ENCODE assay signal across 15 cellular contexts in the genomic region with DNA sequence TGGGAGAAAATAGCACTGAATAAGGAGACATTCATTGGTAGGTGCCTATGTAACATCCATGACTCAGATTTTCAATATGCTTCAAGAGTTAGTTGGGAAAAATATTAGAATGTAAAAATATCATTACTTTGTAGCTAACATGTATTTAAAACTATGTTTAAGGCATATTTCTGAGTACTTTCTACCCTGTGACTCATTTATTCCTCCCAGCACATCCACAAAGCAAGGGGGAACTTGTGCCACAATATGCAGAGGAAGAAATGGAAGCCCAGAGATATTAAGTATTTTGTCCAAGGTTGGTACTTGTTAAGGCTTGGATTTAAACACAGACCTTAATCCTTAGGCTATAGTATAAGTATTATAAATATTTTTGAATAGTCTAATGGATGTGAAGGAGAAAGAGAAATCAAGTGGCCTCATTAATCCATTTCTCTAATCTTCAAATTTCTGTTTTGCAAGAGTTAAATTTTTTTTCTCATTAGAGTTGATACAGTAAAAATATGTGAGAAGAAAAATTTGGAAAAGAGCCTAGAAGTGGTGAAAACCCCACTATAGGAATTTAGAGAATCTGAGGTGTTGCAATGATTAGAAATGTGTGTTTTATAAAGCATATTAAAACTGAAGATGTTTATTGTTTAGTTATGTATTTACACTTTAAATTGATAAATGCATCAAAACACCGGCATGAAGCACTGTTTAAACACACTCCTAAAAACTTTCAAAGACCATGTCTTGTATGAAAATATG.
A peak's percentile ranks its signal among the peaks of the same experiment; 100 is the strongest.
DNase-seq lines count a peak whose midpoint lies in the region; ATAC-seq and TF ChIP-seq lines count a peak whose summit lies in the region.
"Had no signal": no experiment of that assay in that cellular context is flagged by ENCODE, and none has a peak within 500 bp of the region (broad histone marks: within the 10 kb centered on the region; RNA-seq: fewer than 3 reads in every experiment).

No MANE protein-coding gene starts in this region.

- H3K4me1 ChIP-seq in RWPE2 (ENCODE audit: insufficient read depth, poor library complexity, severe bottlenecking) = peaks cover 18% of the 10 kb centered on the region
- peaks cover 7% of the 10 kb centered on the region for H3K4me1 ChIP-seq in foreskin keratinocyte
- no peaks in the 10 kb centered on the region for H3K4me1 ChIP-seq in transverse colon
- H3K4me1 ChIP-seq: BLaER1 treated with 17β-estradiol and CSF1 and Interleukin-3, amounts not matched to agents 10 nM and 100 nM had no signal

- no peak for TF ChIP-seq EP300 in transverse colon (IDR thresholded peaks at IDR 0.05; ENCODE audit: low read depth)

- WGBS in transverse colon (ENCODE audit: low coverage in 1 of 2), 2 donors = 59 to 86% methylated on average over 1 of the region's 1 CpG

- in situ Hi-C loops in astrocyte of the spinal cord (cut with HindIII; ENCODE audit: low sequenced_read_pairs) (no loop called here), transverse colon (cut with MboI; ENCODE audit: low pct_ligation_motif_present in 1 of 4, low pct_unique_long_range_greater_than_20kb in 1 of 4, low sequenced_read_pairs in 3 of 4) (no loop called here)

- no peak overlapping the region for H3K4me3 ChIP-seq in RWPE2 (ENCODE audit: severe bottlenecking)
- no peak overlapping the region for H3K4me3 ChIP-seq in astrocyte of the spinal cord (ENCODE audit: low read depth, low read length)
- H3K4me3 ChIP-seq in transverse colon = no peak overlapping the region
- H3K4me3 ChIP-seq: BLaER1 treated with 17β-estradiol and CSF1 and Interleukin-3, amounts not matched to agents 10 nM and 100 nM; GM23248 had no signal

- H3K27ac ChIP-seq in RWPE2 (ENCODE audit: poor library complexity, severe bottlenecking) (peak overlapping the region; percentile 14), foreskin keratinocyte (no peak overlapping the region), transverse colon (no peak overlapping the region)
- H3K27ac ChIP-seq: BLaER1 treated with 17β-estradiol and CSF1 and Interleukin-3, amounts not matched to agents 10 nM and 100 nM; GM23248 had no signal

- H3K36me3 ChIP-seq in RWPE2 (ENCODE audit: low read depth) (no peaks in the 10 kb centered on the region), transverse colon (no peaks in the 10 kb centered on the region)
- H3K36me3 ChIP-seq: BLaER1 treated with 17β-estradiol and CSF1 and Interleukin-3, amounts not matched to agents 10 nM and 100 nM had no signal

- TF ChIP-seq POLR2A in transverse colon (IDR thresholded peaks at IDR 0.05) = no peak

- ATAC-seq in RWPE2 (ENCODE audit: low read depth) = 0 out of 3 replicates have a peak, but pooled peaks have one; percentile 14
- ATAC-seq in foreskin keratinocyte = peak; percentile 10
- ATAC-seq: HCT116 had no signal

- H3K9me3 ChIP-seq in RWPE2 (ENCODE audit: severe bottlenecking) = no peaks in the 10 kb centered on the region
- no peaks in the 10 kb centered on the region for H3K9me3 ChIP-seq in transverse colon
- H3K9me3 ChIP-seq: BLaER1 treated with 17β-estradiol and CSF1 and Interleukin-3, amounts not matched to agents 10 nM and 100 nM had no signal

- DNase-seq in HS-27A (ENCODE audit: low read depth) = peak; percentile 76
- DNase-seq in RWPE2 (ENCODE audit: low spot score) = no peak
- peak; percentile 18 for DNase-seq in astrocyte of the spinal cord (ENCODE audit: low read depth, low spot score)
- DNase-seq in foreskin keratinocyte = no peak
- no peak for DNase-seq in foreskin melanocyte
- DNase-seq in transverse colon = no peak
- no peak for DNase-seq in NCI-H1930 (lab: John Stamatoyannopoulos, UW)
- DNase-seq in DMS79 treated with DMSO at 0.1 percent for 48 hours (lab: John Stamatoyannopoulos, UW) = no peak
- DNase-seq: 8988T; AML-193; CD4-positive, CD25-positive, alpha-beta regulatory T cell; DMS53; GM23248 had no signal

- H3K27me3 ChIP-seq in RWPE2 (ENCODE audit: insufficient read depth, poor library complexity, severe bottlenecking) (no peaks in the 10 kb centered on the region), foreskin keratinocyte (no peaks in the 10 kb centered on the region), transverse colon (no peaks in the 10 kb centered on the region)
- H3K27me3 ChIP-seq: BLaER1 treated with 17β-estradiol and CSF1 and Interleukin-3, amounts not matched to agents 10 nM and 100 nM had no signal

- TF ChIP-seq CTCF in RWPE2 (IDR thresholded peaks at IDR 0.05; ENCODE audit: poor library complexity, severe bottlenecking) (no peak), astrocyte of the spinal cord (IDR thresholded peaks at IDR 0.05; ENCODE audit: low read depth, low read length) (no peak), foreskin keratinocyte (conservative IDR thresholded peaks at IDR 0.05) (no peak), transverse colon (IDR thresholded peaks at IDR 0.05) (no peak)

- intact Hi-C loops in transverse colon (cut with DNase I; ENCODE audit: low total_unique reads) = no loop called here

Comparison
In these comparisons a context has a peak if more than half of its experiments do, and no peak if none do; other contexts are left out.
1. DNase-seq: peak in HS-27A (single experiment) and astrocyte of the spinal cord (single experiment); none in RWPE2 (single experiment), foreskin keratinocyte (0 of 2), foreskin melanocyte (single experiment), transverse colon (single experiment), NCI-H1930 (0 of 2) and DMS79 treated with DMSO at 0.1 percent for 48 hours (single experiment).